In the genomic region with DNA sequence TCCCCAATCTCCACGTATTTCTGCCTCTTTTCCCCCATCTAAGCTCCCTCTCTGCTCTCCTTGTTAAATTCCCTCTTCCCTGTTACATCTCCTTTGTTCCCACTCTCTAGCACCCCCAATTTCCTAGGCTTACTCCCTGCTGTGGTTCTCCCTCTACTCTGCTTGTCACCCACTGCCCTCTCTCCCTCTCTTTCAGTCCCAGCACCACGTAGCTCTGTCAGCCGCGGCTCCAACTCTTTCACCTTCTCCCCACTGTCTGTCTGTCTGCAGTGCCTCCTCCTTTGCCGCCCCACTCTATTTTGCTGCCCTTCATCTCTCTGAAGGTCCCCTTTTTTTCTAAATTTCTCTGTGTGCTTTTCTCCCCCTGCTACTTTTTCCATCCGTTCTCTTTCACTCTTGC, we compare ENCODE assay signal across 8 cellular contexts. TPM values are rescaled to one million over a fixed set of nuclear protein-coding genes. Genes with fewer than 3 reads are reported as not detected.
A peak's percentile ranks its signal among the peaks of the same experiment; 100 is the strongest.
DNase-seq lines count a peak whose midpoint lies in the region; ATAC-seq and TF ChIP-seq lines count a peak whose summit lies in the region.

No MANE protein-coding gene starts in this region.

- H3K9me3 Mint-ChIP-seq in Caco-2 (ENCODE audit: unreplicated experiment): peaks cover 58% of the 10 kb centered on the region

- no peak overlapping the region for H4K8ac ChIP-seq in neuronal stem cell (ENCODE audit: low read depth, low read length)

- no peak overlapping the region for H2AK5ac ChIP-seq in neuronal stem cell (ENCODE audit: low read depth, low read length)

- intact Hi-C loops in Caco-2 (cut with micrococcal nuclease; ENCODE audit: unreplicated experiment) (loop anchor here (2.0 kb wide), 1 partner anchor 44 kb away; the partner anchor contains the start of gene ZNF616), PC-3 (cut with micrococcal nuclease) (loop anchor here (2.0 kb wide), 1 partner anchor 142 kb away; no protein-coding TSS in a partner anchor), OCI-LY7 (cut with micrococcal nuclease; ENCODE audit: unreplicated experiment) (no loop called here)

- no peaks in the 10 kb centered on the region for H4K20me1 ChIP-seq in PC-3 (ENCODE audit: low read length)
- H4K20me1 ChIP-seq in OCI-LY7 (ENCODE audit: insufficient read depth, low read length): no peaks in the 10 kb centered on the region

- H3K27ac ChIP-seq in PC-3 (ENCODE audit: low read length) (no peak overlapping the region), neuronal stem cell (replicated peaks; ENCODE audit: low read length) (no peak overlapping the region), OCI-LY7 (ENCODE audit: low read depth, low read length, poor library complexity, severe bottlenecking) (no peak overlapping the region)

- H2BK5ac ChIP-seq in neuronal stem cell (ENCODE audit: low read length): no peak overlapping the region

- H2AFZ ChIP-seq in PC-3 (ENCODE audit: low read length) (peak overlapping the region; percentile 94), neuronal stem cell (ENCODE audit: low read length) (peak overlapping the region; percentile 80), OCI-LY7 (ENCODE audit: low read length) (no peak overlapping the region)

- H3K27me3 ChIP-seq in Caco-2 (replicated peaks; ENCODE audit: control insufficient read depth, insufficient read depth, low read length) (no peaks in the 10 kb centered on the region), PC-3 (ENCODE audit: low read length) (no peaks in the 10 kb centered on the region), neuronal stem cell (ENCODE audit: control insufficient read depth in 3 of 3, insufficient read depth in 3 of 3, low read depth in 1 of 3, low read length in 3 of 3) (peaks cover 0 to 2% (median 0%) of the 10 kb centered on the region in 3 experiments)

- no peak overlapping the region for H2BK12ac ChIP-seq in neuronal stem cell (ENCODE audit: low read length)

- DNase-seq in Caco-2 (peak in 1 of 2 experiments; percentile 36), PC-3 (no peak), epithelial cell of proximal tubule (ENCODE audit: low read depth) (no peak), neuronal stem cell (ENCODE audit: low spot score) (no peak), NCI-H526 treated with DMSO at 0.1 percent for 48 hours (lab: John Stamatoyannopoulos, UW) (no peak), LoVo (ENCODE audit: low spot score) (no peak), OCI-LY7 (ENCODE audit: low spot score) (no peak)
- no peak for DNase-seq in activated CD4-positive, CD25-positive, alpha-beta regulatory T cell (lab: John Stamatoyannopoulos, UW)

- H3K14ac ChIP-seq in neuronal stem cell (ENCODE audit: low read length): no peak overlapping the region

- H3K4ac ChIP-seq in neuronal stem cell (ENCODE audit: low read length): no peak overlapping the region

- ATAC-seq in PC-3: peak; percentile 32

- H3K9me3 ChIP-seq in Caco-2 (peaks cover 40% of the 10 kb centered on the region), PC-3 (ENCODE audit: low read length) (peaks cover 58% of the 10 kb centered on the region), neuronal stem cell (replicated peaks in 1 of 2; ENCODE audit: control insufficient read depth in 2 of 2, insufficient read depth in 1 of 2, low read depth in 1 of 2, low read length in 2 of 2) (peaks cover 8 to 63% of the 10 kb centered on the region in 2 donors), OCI-LY7 (ENCODE audit: low read length) (no peaks in the 10 kb centered on the region)

- no CpG with 5 or more reads among the region's 6 CpGs for WGBS in neuronal stem cell (ENCODE audit: extremely low coverage in 2 of 2, insufficient read length in 2 of 2, insufficient replicate concordance in 1 of 2), 2 donors

- no peaks in the 10 kb centered on the region for H3F3A ChIP-seq in PC-3 (ENCODE audit: low read length, unreplicated experiment)

- H3K4me1 ChIP-seq in Caco-2 (no peaks in the 10 kb centered on the region), PC-3 (ENCODE audit: insufficient read depth, low read length) (no peaks in the 10 kb centered on the region), neuronal stem cell (ENCODE audit: control insufficient read depth in 2 of 2, insufficient read depth in 1 of 2, low read depth in 1 of 2, low read length in 2 of 2) (peaks cover 0 to 2% of the 10 kb centered on the region in 2 donors), OCI-LY7 (ENCODE audit: insufficient read depth, low read length, poor library complexity, severe bottlenecking) (no peaks in the 10 kb centered on the region)

- CTCF ChIA-PET in Caco-2 (lab: Charles Lee): no interaction called here
- CTCF ChIA-PET in PC-3 (lab: Charles Lee): interaction anchor here (0.7 kb wide), 1 partner anchor 143 kb away, joined by 3 read pairs; no protein-coding TSS in a partner anchor
- CTCF ChIA-PET in OCI-LY7 (lab: Charles Lee; ENCODE audit: unreplicated experiment): no interaction called here

- no peak overlapping the region for H3K23ac ChIP-seq in neuronal stem cell (ENCODE audit: low read depth, low read length, poor library complexity)

- peaks cover 62% of the 10 kb centered on the region for H3K36me3 Mint-ChIP-seq in Caco-2 (ENCODE audit: insufficient read depth, unreplicated experiment)

- no peaks in the 10 kb centered on the region for H3K79me1 ChIP-seq in neuronal stem cell (ENCODE audit: low read depth, low read length)

- H3K4me3 Mint-ChIP-seq in Caco-2 (ENCODE audit: unreplicated experiment): peak overlapping the region; percentile 92

- H3K9ac ChIP-seq in PC-3 (ENCODE audit: low read length) (peak overlapping the region; percentile 90), neuronal stem cell (ENCODE audit: low read depth, low read length, poor library complexity) (no peak overlapping the region)

- no peak for TF ChIP-seq CTCF in Caco-2 (IDR thresholded peaks at IDR 0.05; ENCODE audit: insufficient read depth in 1 of 2, low read depth in 1 of 2, low read length in 1 of 2, severe bottlenecking in 1 of 2, unreplicated experiment in 1 of 2)
- TF ChIP-seq CTCF in PC-3 (conservative IDR thresholded peaks at IDR 0.05; ENCODE audit: low read depth, low read length): no peak
- TF ChIP-seq CTCF in epithelial cell of proximal tubule (conservative IDR thresholded peaks at IDR 0.05; ENCODE audit: low read depth, low read length): no peak
- TF ChIP-seq CTCF in OCI-LY7 (conservative IDR thresholded peaks at IDR 0.05; ENCODE audit: low read length): no peak

- H3K4me2 ChIP-seq in PC-3 (ENCODE audit: low read length): peak overlapping the region; percentile 94
- H3K4me2 ChIP-seq in neuronal stem cell (ENCODE audit: insufficient read depth, low read length, poor library complexity, severe bottlenecking): peak overlapping the region; percentile 78
- no peak overlapping the region for H3K4me2 ChIP-seq in OCI-LY7 (ENCODE audit: low read length)

- no peak overlapping the region for H2BK120ac ChIP-seq in neuronal stem cell (ENCODE audit: low read depth, low read length)

- H3K4me3 ChIP-seq in Caco-2 (ENCODE audit: low read depth, low read length) (peak overlapping the region; percentile 97), PC-3 (ENCODE audit: low read length) (peak overlapping the region; percentile 98), epithelial cell of proximal tubule (ENCODE audit: low read depth, low read length) (peak overlapping the region; percentile 90), neuronal stem cell (ENCODE audit: low read length in 2 of 2) (peak overlapping the region; percentile 66 to 97), OCI-LY7 (ENCODE audit: low read depth, low read length, poor library complexity, severe bottlenecking) (no peak overlapping the region)

- no peak overlapping the region for H4K91ac ChIP-seq in neuronal stem cell (ENCODE audit: low read depth, low read length, poor library complexity)

- H3K27me3 Mint-ChIP-seq in Caco-2 (ENCODE audit: insufficient read depth, unreplicated experiment): no peaks in the 10 kb centered on the region

- no peak overlapping the region for H2BK15ac ChIP-seq in neuronal stem cell (ENCODE audit: low read length)

- BruUV-seq in Caco-2 (replicated peaks; lab: Mats Ljungman, UMichigan) (no TSS peak), PC-3 (replicated peaks; lab: Mats Ljungman, UMichigan) (no TSS peak), OCI-LY7 (replicated peaks; lab: Mats Ljungman, UMichigan) (no TSS peak)

- H3K79me2 ChIP-seq in PC-3 (ENCODE audit: low read length) (peaks cover 45% of the 10 kb centered on the region), OCI-LY7 (ENCODE audit: insufficient read depth, low read depth, low read length) (no peaks in the 10 kb centered on the region)

- peaks cover 16% of the 10 kb centered on the region for H3K4me1 Mint-ChIP-seq in Caco-2 (ENCODE audit: low read depth, unreplicated experiment)

- peak overlapping the region; percentile 92 for H3K27ac Mint-ChIP-seq in Caco-2 (ENCODE audit: unreplicated experiment)

- POLR2A ChIA-PET in Caco-2 (lab: Charles Lee): interaction anchor here (0.5 to 1.2 kb wide), 2 partner anchors 66 to 480 kb away, joined by 3 read pairs; partner anchors contain the start of gene ZNF614
- POLR2A ChIA-PET in PC-3 (lab: Charles Lee; ENCODE audit: unreplicated experiment): interaction anchor here (0.7 kb wide), 1 partner anchor 158 kb away, joined by 3 read pairs; no protein-coding TSS in a partner anchor
- POLR2A ChIA-PET in OCI-LY7 (lab: Charles Lee): no interaction called here

- H3K18ac ChIP-seq in neuronal stem cell (ENCODE audit: low read length): no peak overlapping the region

- H3K36me3 ChIP-seq in Caco-2 (ENCODE audit: control insufficient read depth, insufficient read depth, low read length) (peaks cover 2% of the 10 kb centered on the region), PC-3 (ENCODE audit: low read depth, low read length) (peaks cover 51% of the 10 kb centered on the region), neuronal stem cell (replicated peaks in 1 of 2; ENCODE audit: control insufficient read depth in 2 of 2, insufficient read depth in 2 of 2, low read length in 2 of 2) (peaks cover 0 to 43% of the 10 kb centered on the region in 2 donors), OCI-LY7 (ENCODE audit: insufficient read depth, low read length) (no peaks in the 10 kb centered on the region)

- H3K9me2 ChIP-seq in PC-3 (replicated peaks; ENCODE audit: low read length) (no peaks in the 10 kb centered on the region), OCI-LY7 (ENCODE audit: insufficient read depth, low read length) (no peaks in the 10 kb centered on the region)

RNA-seq across cellular contexts. Expression of gene ZNF841, which starts 1.0 kb away (rescaled TPM):
- total RNA-seq in Caco-2 (2022) (14.9 and 16.7 TPM in 2 replicates), PC-3 (2014; rRNA removed) (11.6 and 15.0 TPM in 2 replicates), epithelial cell of proximal tubule (3.3 and 5.0 TPM in 2 replicates), OCI-LY7 (2022) (not detected in 2 replicates)
- polyA plus RNA-seq in neuronal stem cell (2013, experiment 1 of 2): 4.7 TPM
- 4.7 TPM for polyA plus RNA-seq in neuronal stem cell (2013, experiment 2 of 2)
- total RNA-seq in OCI-LY7 (2014; rRNA removed; shearing (Covaris generic)): not detected in 2 replicates

RNA-seq across cellular contexts. Expression of gene ZNF616, which starts 45.2 kb away (rescaled TPM):
- total RNA-seq in Caco-2 (2022) (5.7 and 7.1 TPM in 2 replicates), PC-3 (2014; rRNA removed) (3.7 and 3.9 TPM in 2 replicates), epithelial cell of proximal tubule (3.5 and 3.6 TPM in 2 replicates), OCI-LY7 (2022) (7.1 and 7.2 TPM in 2 replicates)
- polyA plus RNA-seq in neuronal stem cell (2013, experiment 1 of 2): 8.7 TPM
- polyA plus RNA-seq in neuronal stem cell (2013, experiment 2 of 2): 9.3 TPM
- 3.8 and 5.2 TPM in 2 replicates for total RNA-seq in OCI-LY7 (2014; rRNA removed; shearing (Covaris generic))

RNA-seq across cellular contexts. Expression of gene ZNF432, which starts 45.9 kb away (rescaled TPM):
- total RNA-seq in Caco-2 (2022) (7.0 and 10.5 TPM in 2 replicates), PC-3 (2014; rRNA removed) (4.4 and 6.4 TPM in 2 replicates), epithelial cell of proximal tubule (1.6 and 2.8 TPM in 2 replicates), OCI-LY7 (2022) (not detected in 2 replicates)
- 11.8 TPM for polyA plus RNA-seq in neuronal stem cell (2013, experiment 1 of 2)
- polyA plus RNA-seq in neuronal stem cell (2013, experiment 2 of 2): 11.9 TPM
- total RNA-seq in OCI-LY7 (2014; rRNA removed; shearing (Covaris generic)): not detected in 2 replicates
